In genomic region chr16:90026135-90026534, GRCh38 we compare ENCODE assay signal across 1 cellular context.
TF ChIP-seq lines count a peak whose summit lies in the region.

No MANE protein-coding gene starts in this region.

TF ChIP-seq in GM23338, 12 proteins besides CTCF, POLR2A, EP300 and RAD21 (continued from another document):
- TF ChIP-seq REST (IDR thresholded peaks at IDR 0.05; ENCODE audit: unreplicated experiment), result no peak
